Comparison of ENCODE assay signal across 19 cellular contexts in the genomic region with DNA sequence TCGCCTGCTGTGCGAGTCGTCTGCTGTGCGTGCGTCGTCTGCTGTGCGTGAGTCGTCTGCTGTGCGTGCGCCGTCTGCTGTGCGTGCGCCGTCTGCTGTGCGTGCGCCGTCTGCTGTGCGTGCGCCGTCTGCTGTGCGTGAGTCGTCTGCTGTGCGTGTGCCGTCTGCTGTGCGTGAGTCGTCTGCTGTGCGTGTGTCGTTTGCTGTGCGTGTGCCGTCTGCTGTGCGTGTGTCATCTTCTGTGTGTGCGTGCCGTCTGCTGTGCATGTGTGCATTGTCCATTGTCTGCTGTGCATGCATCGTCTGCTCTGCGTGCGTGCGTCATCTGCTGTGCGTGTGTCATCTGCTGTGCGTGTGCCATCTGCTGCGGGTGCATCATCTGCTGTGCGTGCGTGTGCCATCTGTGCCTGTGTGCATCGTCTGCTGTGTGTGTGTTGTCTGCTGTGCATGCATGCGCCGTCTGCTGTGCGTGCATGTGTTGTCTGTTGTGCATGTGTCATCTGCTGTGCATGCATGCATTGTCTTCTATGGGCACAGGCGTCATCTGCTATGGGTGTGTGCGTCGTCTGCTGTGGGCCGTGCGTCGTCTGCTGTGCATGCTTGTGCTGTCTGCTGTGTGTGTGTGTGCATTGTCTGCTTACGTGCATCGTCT.
"Had no signal": no experiment of that assay in that cellular context is flagged by ENCODE, and none has a peak within 500 bp of the region (broad histone marks: within the 10 kb centered on the region; RNA-seq: fewer than 3 reads in every experiment).

No MANE protein-coding gene starts in this region.

- FAIRE-seq: endothelial cell of umbilical vein, islet of Langerhans had no signal

- H3K4me1 Mint-ChIP-seq: activated CD4-positive, alpha-beta T cell treated with anti-CD3 and anti-CD28 coated beads, Interleukin-2, amount 10 ng/mL, durations not matched to agents 7 days and 5 days; activated naive CD4-positive, alpha-beta T cell treated with anti-CD3 and anti-CD28 coated beads, Interleukin-2, amount 10 ng/mL, durations not matched to agents 7 days and 5 days; stimulated activated naive B cell treated with anti-CD40 and anti-IgM and Interleukin-4, amounts not matched to agents 10 μg/mL and 1 μg/mL and 100 μg/mL, for 72 hours had no signal

- H3K79me2 ChIP-seq: hepatocyte had no signal

- H3K4me3 Mint-ChIP-seq: activated CD4-positive, alpha-beta T cell treated with anti-CD3 and anti-CD28 coated beads, Interleukin-2, amount 10 ng/mL, durations not matched to agents 7 days and 5 days; activated naive CD4-positive, alpha-beta T cell treated with anti-CD3 and anti-CD28 coated beads, Interleukin-2, amount 10 ng/mL, durations not matched to agents 7 days and 5 days; activated T-cell treated with anti-CD3 and anti-CD28 coated beads, Interleukin-2, amount 50 U/mL, for 4 hours; dendritic cell treated with granulocyte-macrophage colony-stimulating factor and Interleukin-4, amounts not matched to agents 40 ng/mL and 50 ng/mL, for 4 days; mesothelial cell of epicardium; natural killer cell treated with Interleukin-12 subunit alpha and Interleukin-12 subunit beta and Interleukin-15 and Interleukin-18, amount 100 ng/mL, for 72 hours; stimulated activated naive B cell treated with anti-CD40 and anti-IgM and Interleukin-4, amounts not matched to agents 10 μg/mL and 1 μg/mL and 100 μg/mL, for 72 hours had no signal

- DNase-seq: activated CD4-positive, alpha-beta T cell treated with anti-CD3 and anti-CD28 coated beads, Interleukin-2, amount 10 ng/mL, durations not matched to agents 7 days and 5 days; activated CD8-positive, alpha-beta memory T cell treated with anti-CD3 and anti-CD28 coated beads, Interleukin-2, amount 50 U/mL, for 4 hours; activated naive CD4-positive, alpha-beta T cell treated with anti-CD3 and anti-CD28 coated beads, Interleukin-2, amount 10 ng/mL, durations not matched to agents 7 days and 5 days; activated T-cell treated with anti-CD3 and anti-CD28 coated beads, Interleukin-2, amount 50 U/mL, for 4 hours; effector CD8-positive, alpha-beta T cell; esophagus squamous epithelium; nucleus accumbens; spleen; stimulated activated naive B cell treated with anti-CD40 and anti-IgM and Interleukin-4, amounts not matched to agents 10 μg/mL and 1 μg/mL and 100 μg/mL, for 72 hours; T-helper 1 cell; T1000 had no signal

- H3K4me1 ChIP-seq: ascending aorta, spleen had no signal

- H3K27me3 ChIP-seq: ascending aorta had no signal

- H3K27ac Mint-ChIP-seq: activated CD4-positive, alpha-beta T cell treated with anti-CD3 and anti-CD28 coated beads, Interleukin-2, amount 10 ng/mL, durations not matched to agents 7 days and 5 days; activated naive CD4-positive, alpha-beta T cell treated with anti-CD3 and anti-CD28 coated beads, Interleukin-2, amount 10 ng/mL, durations not matched to agents 7 days and 5 days; dendritic cell treated with granulocyte-macrophage colony-stimulating factor and Interleukin-4, amounts not matched to agents 40 ng/mL and 50 ng/mL, for 4 days; mesothelial cell of epicardium; natural killer cell treated with Interleukin-12 subunit alpha and Interleukin-12 subunit beta and Interleukin-15 and Interleukin-18, amount 100 ng/mL, for 72 hours; stimulated activated naive B cell treated with anti-CD40 and anti-IgM and Interleukin-4, amounts not matched to agents 10 μg/mL and 1 μg/mL and 100 μg/mL, for 72 hours had no signal

- H3K36me3 ChIP-seq: ascending aorta, esophagus squamous epithelium, spleen had no signal

- H2AFZ ChIP-seq: hepatocyte had no signal

- H3K36me3 Mint-ChIP-seq: activated naive CD4-positive, alpha-beta T cell treated with anti-CD3 and anti-CD28 coated beads, Interleukin-2, amount 10 ng/mL, durations not matched to agents 7 days and 5 days; mesothelial cell of epicardium; natural killer cell treated with Interleukin-12 subunit alpha and Interleukin-12 subunit beta and Interleukin-15 and Interleukin-18, amount 100 ng/mL, for 72 hours; stimulated activated naive B cell treated with anti-CD40 and anti-IgM and Interleukin-4, amounts not matched to agents 10 μg/mL and 1 μg/mL and 100 μg/mL, for 72 hours had no signal

- H3K27ac ChIP-seq: ascending aorta, hepatocyte, spleen had no signal

- ATAC-seq: activated T-cell treated with anti-CD3 and anti-CD28 coated beads, Interleukin-2, amount 50 U/mL, for 4 hours; natural killer cell treated with Interleukin-12 subunit alpha and Interleukin-12 subunit beta and Interleukin-15 and Interleukin-18, amount 100 ng/mL, for 72 hours; stimulated activated naive B cell treated with anti-CD40 and anti-IgM and Interleukin-4, amounts not matched to agents 10 μg/mL and 1 μg/mL and 100 μg/mL, for 72 hours had no signal

- H3K4me2 ChIP-seq: hepatocyte had no signal

- H3K9me3 ChIP-seq: ascending aorta, esophagus squamous epithelium, spleen had no signal

- H3K4me3 ChIP-seq: ascending aorta, hepatocyte, lung, spleen had no signal

- H3K9me3 Mint-ChIP-seq: activated CD4-positive, alpha-beta T cell treated with anti-CD3 and anti-CD28 coated beads, Interleukin-2, amount 10 ng/mL, durations not matched to agents 7 days and 5 days; activated naive CD4-positive, alpha-beta T cell treated with anti-CD3 and anti-CD28 coated beads, Interleukin-2, amount 10 ng/mL, durations not matched to agents 7 days and 5 days; activated T-cell treated with anti-CD3 and anti-CD28 coated beads, Interleukin-2, amount 50 U/mL, for 4 hours; dendritic cell treated with granulocyte-macrophage colony-stimulating factor and Interleukin-4, amounts not matched to agents 40 ng/mL and 50 ng/mL, for 4 days; natural killer cell treated with Interleukin-12 subunit alpha and Interleukin-12 subunit beta and Interleukin-15 and Interleukin-18, amount 100 ng/mL, for 72 hours had no signal
